Comparison of ENCODE assay signal across 8 cellular contexts in genomic region chr11:111512296-111513239, GRCh38. TPM values are rescaled to one million over a fixed set of nuclear protein-coding genes. Genes with fewer than 3 reads are reported as not detected.
DNase-seq lines count a peak whose midpoint lies in the region; ATAC-seq lines count a peak whose summit lies in the region.

Gene BTG4 (minus strand): TSS chr11:111512386. CDS start chr11:111498776, 13,610 bp downstream.

- peak within 1 kb of the TSS in 2 of 3 donors; percentile 14 to 25 for H3K27ac Mint-ChIP-seq in CD4-positive, CD25-positive, alpha-beta regulatory T cell
- H3K27ac Mint-ChIP-seq in activated naive CD8-positive, alpha-beta T cell treated with anti-CD3 and anti-CD28 coated beads for 36 hours: no peak within 1 kb of the TSS

- ATAC-seq in CD4-positive, CD25-positive, alpha-beta regulatory T cell (ENCODE audit: low read depth in 2 of 2): peak; percentile 48 to 68
- ATAC-seq in HG02852 (IDR thresholded peaks at IDR 0.05; ENCODE audit: unreplicated experiment): no peak

- peaks cover 9% of the 10 kb centered on the region for H3K4me1 ChIP-seq in CD4-positive, CD25-positive, alpha-beta regulatory T cell (ENCODE audit: control insufficient read depth, insufficient read depth, low read length, poor library complexity, severe bottlenecking)

- H3K36me3 Mint-ChIP-seq in CD4-positive, CD25-positive, alpha-beta regulatory T cell: peaks cover 4% of the 10 kb centered on the region
- H3K36me3 Mint-ChIP-seq in activated naive CD8-positive, alpha-beta T cell treated with anti-CD3 and anti-CD28 coated beads for 36 hours: no peaks in the 10 kb centered on the region

- H3K27me3 Mint-ChIP-seq in CD4-positive, CD25-positive, alpha-beta regulatory T cell: peaks cover 46% of the 10 kb centered on the region
- peaks cover 58% of the 10 kb centered on the region for H3K27me3 Mint-ChIP-seq in activated naive CD8-positive, alpha-beta T cell treated with anti-CD3 and anti-CD28 coated beads for 36 hours

- no peak within 1 kb of the TSS for H3K27ac ChIP-seq in CD4-positive, CD25-positive, alpha-beta regulatory T cell (ENCODE audit: insufficient read depth, low read length, poor library complexity, severe bottlenecking)

- peaks cover 4 to 21% (median 8%) of the 10 kb centered on the region in 4 donors for H3K4me1 Mint-ChIP-seq in CD4-positive, CD25-positive, alpha-beta regulatory T cell
- peaks cover 18% of the 10 kb centered on the region for H3K4me1 Mint-ChIP-seq in activated naive CD8-positive, alpha-beta T cell treated with anti-CD3 and anti-CD28 coated beads for 36 hours

- H3K4me3 Mint-ChIP-seq in CD4-positive, CD25-positive, alpha-beta regulatory T cell: peak within 1 kb of the TSS; percentile 79 to 84 (median 80)
- H3K4me3 Mint-ChIP-seq in activated naive CD8-positive, alpha-beta T cell treated with anti-CD3 and anti-CD28 coated beads for 36 hours: peak within 1 kb of the TSS; percentile 83

- no peaks in the 10 kb centered on the region for H3K9me3 ChIP-seq in CD4-positive, CD25-positive, alpha-beta regulatory T cell (ENCODE audit: control insufficient read depth in 2 of 2, low read length in 2 of 2)

- H3K9me3 Mint-ChIP-seq in CD4-positive, CD25-positive, alpha-beta regulatory T cell: peaks cover 0 to 3% (median 0%) of the 10 kb centered on the region in 7 donors
- no peaks in the 10 kb centered on the region for H3K9me3 Mint-ChIP-seq in activated naive CD8-positive, alpha-beta T cell treated with anti-CD3 and anti-CD28 coated beads for 36 hours

- peak; percentile 1 to 46 (median 20) for DNase-seq in CD4-positive, CD25-positive, alpha-beta regulatory T cell
- peak; percentile 55 for DNase-seq in HuH-7 (ENCODE audit: low spot score)
- DNase-seq in activated naive CD8-positive, alpha-beta T cell treated with anti-CD3 and anti-CD28 coated beads for 36 hours: peak; percentile 45
- DNase-seq in stimulated activated CD4-positive, alpha-beta T cell treated with anti-CD3 and anti-CD28 coated beads, Interleukin-4, amount 100 ng/mL, for 1 hour: peak; percentile 31
- no peak for DNase-seq in mesenteric fat pad (ENCODE audit: low spot score)
- no peak for DNase-seq in superior temporal gyrus (ENCODE audit: extremely low spot score)

- H3K36me3 ChIP-seq in CD4-positive, CD25-positive, alpha-beta regulatory T cell (ENCODE audit: control insufficient read depth, insufficient read depth, low read length): no peaks in the 10 kb centered on the region

- peaks cover 26% of the 10 kb centered on the region for H3K27me3 ChIP-seq in CD4-positive, CD25-positive, alpha-beta regulatory T cell (ENCODE audit: control insufficient read depth, insufficient read depth, low read length)

- peak within 1 kb of the TSS; percentile 62 for H3K4me3 ChIP-seq in CD4-positive, CD25-positive, alpha-beta regulatory T cell (ENCODE audit: low read depth, low read length)
- H3K4me3 ChIP-seq in iPS-11a (ENCODE audit: low read depth, low read length): peak within 1 kb of the TSS; percentile 50

RNA-seq across cellular contexts. Expression of gene BTG4, which starts in this region (rescaled TPM):
- not detected for total RNA-seq in CD4-positive, CD25-positive, alpha-beta regulatory T cell
- polyA plus RNA-seq in CD4-positive, CD25-positive, alpha-beta regulatory T cell: under 1 TPM in 1 of 4 donors, not detected in 3; 0.23 TPM
- under 1 TPM; 0.30 to 0.62 TPM for total RNA-seq in activated naive CD8-positive, alpha-beta T cell treated with anti-CD3 and anti-CD28 coated beads for 36 hours
- total RNA-seq in mesenteric fat pad: not detected

Comparison
In these comparisons a context has a peak if more than half of its experiments do, and no peak if none do; other contexts are left out.
1. Peak in DNase-seq, ATAC-seq and H3K4me3 ChIP-seq in CD4-positive, CD25-positive, alpha-beta regulatory T cell; RNA of the gene not detected or under 1 TPM.
2. Peak in DNase-seq in activated naive CD8-positive, alpha-beta T cell treated with anti-CD3 and anti-CD28 coated beads for 36 hours; RNA of the gene not detected or under 1 TPM.
3. DNase-seq: peak in HuH-7 (single experiment) and stimulated activated CD4-positive, alpha-beta T cell treated with anti-CD3 and anti-CD28 coated beads, Interleukin-4, amount 100 ng/mL, for 1 hour (single experiment); none in mesenteric fat pad (single experiment) and superior temporal gyrus (single experiment).